Comparison of ENCODE assay signal across 16 cellular contexts in the genomic region with DNA sequence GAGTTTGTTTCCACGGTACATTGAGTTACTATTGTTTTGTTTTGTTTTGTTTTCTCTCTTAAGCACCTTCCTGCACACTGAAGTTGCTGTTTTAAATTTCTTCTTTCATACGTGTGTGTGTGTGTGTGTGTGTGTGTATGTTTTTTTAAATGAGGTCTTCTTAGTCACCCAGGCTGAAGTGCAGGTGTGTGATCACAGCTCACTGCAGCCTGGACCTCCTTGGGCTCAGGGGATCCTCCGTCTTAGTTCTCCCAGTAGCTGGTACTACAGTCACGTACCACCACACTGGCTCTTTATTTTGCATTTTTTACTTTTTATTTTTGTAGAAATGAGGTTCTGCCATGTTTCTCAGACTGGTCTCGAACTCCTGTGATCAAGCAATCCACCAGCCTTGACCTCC. TPM values are rescaled to one million over a fixed set of nuclear protein-coding genes. Genes with fewer than 3 reads are reported as not detected.
A peak's percentile ranks its signal among the peaks of the same experiment; 100 is the strongest.
DNase-seq lines count a peak whose midpoint lies in the region; ATAC-seq and TF ChIP-seq lines count a peak whose summit lies in the region.
"Had no signal": no experiment of that assay in that cellular context is flagged by ENCODE, and none has a peak within 500 bp of the region (broad histone marks: within the 10 kb centered on the region; RNA-seq: fewer than 3 reads in every experiment).

No MANE protein-coding gene starts in this region.

- no peak for DNase-seq in effector memory CD8-positive, alpha-beta T cell
- DNase-seq in glutamatergic neuron = no peak
- DNase-seq in stimulated activated effector memory CD8-positive, alpha-beta T cell treated with anti-CD3 and anti-CD28 coated beads, Interleukin-12 subunit alpha, Interleukin-12 subunit beta, amount 100 ng/mL, for 72 hours (ENCODE audit: low spot score in 2 of 2) = no peak
- DNase-seq in DMS79 treated with DMSO at 0.1 percent for 48 hours (lab: John Stamatoyannopoulos, UW) = no peak
- DNase-seq in superior temporal gyrus (ENCODE audit: extremely low spot score) = no peak
- DNase-seq in activated T-cell treated with anti-CD3 and anti-CD28 coated beads for 4 hours = no peak
- DNase-seq: ACHN, DMS 273 treated with DMSO at 0.1 percent for 48 hours, DMS79, GF-D8 had no signal

- H3K9me3 Mint-ChIP-seq in effector memory CD8-positive, alpha-beta T cell = no peaks in the 10 kb centered on the region
- H3K9me3 Mint-ChIP-seq in glutamatergic neuron (ENCODE audit: unreplicated experiment) = peaks cover 20% of the 10 kb centered on the region
- no peaks in the 10 kb centered on the region for H3K9me3 Mint-ChIP-seq in stimulated activated effector memory CD8-positive, alpha-beta T cell treated with anti-CD3 and anti-CD28 coated beads, Interleukin-12 subunit alpha, Interleukin-12 subunit beta, amount 100 ng/mL, for 72 hours
- H3K9me3 Mint-ChIP-seq: CD4-positive, alpha-beta T cell had no signal

- peak overlapping the region in 1 of 2 donors; percentile 59 for H3K4me3 Mint-ChIP-seq in effector memory CD8-positive, alpha-beta T cell
- peak overlapping the region; percentile 46 for H3K4me3 Mint-ChIP-seq in glutamatergic neuron (ENCODE audit: unreplicated experiment)
- H3K4me3 Mint-ChIP-seq in stimulated activated effector memory CD8-positive, alpha-beta T cell treated with anti-CD3 and anti-CD28 coated beads, Interleukin-12 subunit alpha, Interleukin-12 subunit beta, amount 100 ng/mL, for 72 hours = peak overlapping the region; percentile 48
- H3K4me3 Mint-ChIP-seq: CD14-positive monocyte; CD4-positive, alpha-beta T cell; GM23338 had no signal

- H3K27me3 Mint-ChIP-seq in effector memory CD8-positive, alpha-beta T cell = no peaks in the 10 kb centered on the region
- H3K27me3 Mint-ChIP-seq in glutamatergic neuron (ENCODE audit: unreplicated experiment) = peaks cover 9% of the 10 kb centered on the region
- H3K27me3 Mint-ChIP-seq: CD4-positive, alpha-beta T cell had no signal

- no peak for ATAC-seq in effector memory CD8-positive, alpha-beta T cell (replicated peaks)
- no peak for ATAC-seq in stimulated activated effector memory CD8-positive, alpha-beta T cell treated with anti-CD3 and anti-CD28 coated beads, Interleukin-12 subunit alpha, Interleukin-12 subunit beta, amount 100 ng/mL, for 72 hours
- ATAC-seq: HCT116 had no signal

- no peak for TF ChIP-seq CTCF in glutamatergic neuron (IDR thresholded peaks at IDR 0.05; ENCODE audit: partially characterized antibody, unreplicated experiment)

- H3K27ac Mint-ChIP-seq in effector memory CD8-positive, alpha-beta T cell = peak overlapping the region; percentile 51 to 69
- H3K27ac Mint-ChIP-seq in glutamatergic neuron (ENCODE audit: unreplicated experiment) = peak overlapping the region; percentile 59
- H3K27ac Mint-ChIP-seq in stimulated activated effector memory CD8-positive, alpha-beta T cell treated with anti-CD3 and anti-CD28 coated beads, Interleukin-12 subunit alpha, Interleukin-12 subunit beta, amount 100 ng/mL, for 72 hours = no peak overlapping the region
- H3K27ac Mint-ChIP-seq: CD14-positive monocyte; CD4-positive, alpha-beta T cell; GM23338; H9 had no signal

- H3K36me3 Mint-ChIP-seq in effector memory CD8-positive, alpha-beta T cell (ENCODE audit: insufficient read depth) = no peaks in the 10 kb centered on the region
- peaks cover 17% of the 10 kb centered on the region for H3K36me3 Mint-ChIP-seq in glutamatergic neuron (ENCODE audit: unreplicated experiment)
- H3K36me3 Mint-ChIP-seq in stimulated activated effector memory CD8-positive, alpha-beta T cell treated with anti-CD3 and anti-CD28 coated beads, Interleukin-12 subunit alpha, Interleukin-12 subunit beta, amount 100 ng/mL, for 72 hours = peaks cover 6% of the 10 kb centered on the region
- H3K36me3 Mint-ChIP-seq: CD8-positive, alpha-beta memory T cell had no signal

- peaks cover 0 to 12% of the 10 kb centered on the region in 2 donors for H3K4me1 Mint-ChIP-seq in effector memory CD8-positive, alpha-beta T cell (ENCODE audit: low read depth in 2 of 2)
- peaks cover 4% of the 10 kb centered on the region for H3K4me1 Mint-ChIP-seq in glutamatergic neuron (ENCODE audit: low read depth, unreplicated experiment)
- peaks cover 8% of the 10 kb centered on the region for H3K4me1 Mint-ChIP-seq in stimulated activated effector memory CD8-positive, alpha-beta T cell treated with anti-CD3 and anti-CD28 coated beads, Interleukin-12 subunit alpha, Interleukin-12 subunit beta, amount 100 ng/mL, for 72 hours
- H3K4me1 Mint-ChIP-seq: CD14-positive monocyte, GM23338, H9 had no signal

RNA-seq across cellular contexts. Expression of gene ZNF429, which starts 20.8 kb away (rescaled TPM):
- total RNA-seq in glutamatergic neuron (ENCODE audit: unreplicated experiment) = 29.8 TPM
